ENCODE assay signal across 11 cellular contexts in the genomic region with DNA sequence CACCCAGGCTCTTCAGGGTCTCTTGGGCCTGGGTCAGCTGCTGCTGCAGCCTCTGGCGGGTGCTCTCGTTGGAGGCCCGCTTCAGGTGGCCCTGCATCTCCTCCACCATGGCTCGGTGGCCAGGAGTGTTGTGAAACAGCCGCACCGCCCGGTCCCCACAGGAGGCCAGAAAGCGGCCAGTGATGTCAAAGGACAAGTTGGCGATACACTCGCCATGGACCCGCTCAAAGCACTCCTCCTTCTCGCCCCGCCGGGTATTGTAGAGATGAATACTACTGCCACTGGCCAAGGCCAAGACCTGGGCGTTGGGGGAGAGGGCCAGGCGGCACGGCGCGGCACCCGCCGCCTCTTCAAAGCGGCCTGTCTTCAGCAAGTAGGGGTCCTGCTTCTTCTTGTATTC. TPM values are rescaled to one million over a fixed set of nuclear protein-coding genes. Genes with fewer than 3 reads are reported as not detected.
"Had no signal": no experiment of that assay in that cellular context is flagged by ENCODE, and none has a peak within 500 bp of the region (broad histone marks: within the 10 kb centered on the region; RNA-seq: fewer than 3 reads in every experiment).

No MANE protein-coding gene starts in this region.

- H3K9me3 ChIP-seq: HAP-1 had no signal

- ATAC-seq: HCT116 had no signal

- H3K9ac ChIP-seq: GM23248 had no signal

- H3K4me1 ChIP-seq: HAP-1 had no signal

- H3K4me3 ChIP-seq: GM23248, HAP-1 had no signal

- DNase-seq: GM23248, GOT3, H7, HFFc6, IMR-90, KBM-7 had no signal

- H2AFZ ChIP-seq: GM23248 had no signal

- H3K9me3 Mint-ChIP-seq: HFFc6 had no signal

- H3K27ac Mint-ChIP-seq: HFFc6 had no signal

- H3K27ac ChIP-seq: GM23248, HL-60 had no signal

- H3K4me3 Mint-ChIP-seq: HFFc6 had no signal

RNA-seq across cellular contexts. Expression of a gene that starts 53.8 kb away (rescaled TPM):
- total RNA-seq: GM23248, H4, HFFc6, HT1080, IMR-90 had no signal
- polyA plus RNA-seq: GM23248, IMR-90 had no signal
